ENCODE assay signal across 1 cellular context in the genomic region with DNA sequence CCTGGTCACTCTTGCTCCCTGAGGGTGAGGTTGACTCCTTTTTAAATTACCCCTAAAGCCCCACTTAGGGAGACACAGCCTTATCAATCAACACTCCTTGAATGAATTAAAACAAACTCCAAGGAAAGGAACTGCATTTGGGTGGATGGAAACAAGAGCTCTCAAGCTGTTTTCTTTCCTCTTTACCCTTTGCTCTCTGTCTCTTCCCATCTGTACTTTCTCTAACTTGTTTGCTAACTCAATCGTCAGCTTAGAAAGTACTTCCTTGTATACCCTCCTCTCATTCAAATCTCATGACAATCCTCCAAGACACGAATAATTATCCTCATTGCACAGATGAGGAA.
TF ChIP-seq lines count a peak whose summit lies in the region.

No MANE protein-coding gene starts in this region.

TF ChIP-seq in HepG2, 621 proteins besides CTCF, POLR2A, EP300 and RAD21 (continued from another document and continues in another):
- TF ChIP-seq THRA (CRISPR knock-in tag; IDR thresholded peaks at IDR 0.05; ENCODE audit: borderline replicate concordance) (no peak), PLRG1 (conservative IDR thresholded peaks at IDR 0.05) (no peak), ZNF777 (CRISPR knock-in tag; IDR thresholded peaks at IDR 0.05) (no peak), GZF1 (CRISPR knock-in tag; IDR thresholded peaks at IDR 0.05) (0 out of 2 replicates have a peak, but pooled peaks have one; percentile 16), PAX8 (CRISPR knock-in tag; IDR thresholded peaks at IDR 0.05; ENCODE audit: borderline replicate concordance) (0 out of 2 replicates have a peak, but pooled peaks have one; percentile 3), WIZ (CRISPR knock-in tag; IDR thresholded peaks at IDR 0.05) (no peak), SIX4 (CRISPR knock-in tag; IDR thresholded peaks at IDR 0.05) (no peak), PAWR (CRISPR knock-in tag; IDR thresholded peaks at IDR 0.05; ENCODE audit: borderline replicate concordance) (0 out of 2 replicates have a peak, but pooled peaks have one; percentile 5), ZNF317 (CRISPR knock-in tag; IDR thresholded peaks at IDR 0.05) (no peak), FIP1L1 (IDR thresholded peaks at IDR 0.05; ENCODE audit: borderline replicate concordance, insufficient read depth, low read depth, low read length) (no peak), ZNF326 (CRISPR knock-in tag; IDR thresholded peaks at IDR 0.05; ENCODE audit: borderline replicate concordance) (no peak; the same call in 1 of the 2 replicates), ZNF564 (CRISPR knock-in tag; IDR thresholded peaks at IDR 0.05) (0 out of 2 replicates have a peak, but pooled peaks have one; percentile 71), NR2C2 (CRISPR knock-in tag; IDR thresholded peaks at IDR 0.05; ENCODE audit: borderline replicate concordance) (no peak), ZNF605 (CRISPR knock-in tag; IDR thresholded peaks at IDR 0.05) (no peak), PHF8 (CRISPR knock-in tag; IDR thresholded peaks at IDR 0.05) (no peak), ZNF850 (CRISPR knock-in tag; conservative IDR thresholded peaks at IDR 0.05) (no peak), ZBTB3 (CRISPR knock-in tag; IDR thresholded peaks at IDR 0.05; ENCODE audit: borderline replicate concordance, low read depth) (peak; percentile 37; the same call in 1 of the 2 replicates), AKAP8 (CRISPR knock-in tag; IDR thresholded peaks at IDR 0.05) (0 out of 2 replicates have a peak, but pooled peaks have one; percentile 7), ATF1 (CRISPR knock-in tag; IDR thresholded peaks at IDR 0.05) (peak; percentile 63; the same call in 1 of the 2 replicates), ZNF784 (CRISPR knock-in tag; IDR thresholded peaks at IDR 0.05; ENCODE audit: borderline replicate concordance) (no peak), XRCC5 (optimal IDR thresholded peaks at IDR 0.05; ENCODE audit: low read length) (no peak), ZNF678 (CRISPR knock-in tag; IDR thresholded peaks at IDR 0.05) (no peak), TFDP2 (CRISPR knock-in tag; IDR thresholded peaks at IDR 0.05) (no peak), ZFP36L2 (CRISPR knock-in tag; IDR thresholded peaks at IDR 0.05) (no peak), U2AF1 (optimal IDR thresholded peaks at IDR 0.05; ENCODE audit: low read depth, low read length) (no peak), ZNF615 (CRISPR knock-in tag; IDR thresholded peaks at IDR 0.05; ENCODE audit: borderline replicate concordance) (0 out of 2 replicates have a peak, but pooled peaks have one; percentile 70), GLI4 (CRISPR knock-in tag; IDR thresholded peaks at IDR 0.05; ENCODE audit: borderline replicate concordance) (no peak), ELF3 (CRISPR knock-in tag; IDR thresholded peaks at IDR 0.05) (peak; percentile 83; the same call in 1 of the 2 replicates), JUN (CRISPR knock-in tag; IDR thresholded peaks at IDR 0.05) (no peak), ZNF572 (CRISPR knock-in tag; IDR thresholded peaks at IDR 0.05) (no peak), SETDB1 (CRISPR knock-in tag; IDR thresholded peaks at IDR 0.05; ENCODE audit: borderline replicate concordance) (no peak), CENPT (CRISPR knock-in tag; IDR thresholded peaks at IDR 0.05; ENCODE audit: low read depth) (no peak), ZNF282 (IDR thresholded peaks at IDR 0.05; ENCODE audit: partially characterized antibody) (no peak)
- TF ChIP-seq, protein P1, sequence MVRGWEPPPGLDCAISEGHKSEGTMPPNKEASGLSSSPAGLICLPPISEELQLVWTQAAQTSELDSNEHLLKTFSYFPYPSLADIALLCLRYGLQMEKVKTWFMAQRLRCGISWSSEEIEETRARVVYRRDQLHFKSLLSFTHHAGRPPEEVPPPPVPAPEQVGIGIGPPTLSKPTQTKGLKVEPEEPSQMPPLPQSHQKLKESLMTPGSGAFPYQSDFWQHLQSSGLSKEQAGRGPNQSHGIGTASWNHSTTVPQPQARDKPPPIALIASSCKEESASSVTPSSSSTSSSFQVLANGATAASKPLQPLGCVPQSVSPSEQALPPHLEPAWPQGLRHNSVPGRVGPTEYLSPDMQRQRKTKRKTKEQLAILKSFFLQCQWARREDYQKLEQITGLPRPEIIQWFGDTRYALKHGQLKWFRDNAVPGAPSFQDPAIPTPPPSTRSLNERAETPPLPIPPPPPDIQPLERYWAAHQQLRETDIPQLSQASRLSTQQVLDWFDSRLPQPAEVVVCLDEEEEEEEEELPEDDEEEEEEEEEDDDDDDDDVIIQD (CRISPR knock-in tag; IDR thresholded peaks at IDR 0.05; ENCODE audit: low read depth), result no peak
- TF ChIP-seq, protein P2, sequence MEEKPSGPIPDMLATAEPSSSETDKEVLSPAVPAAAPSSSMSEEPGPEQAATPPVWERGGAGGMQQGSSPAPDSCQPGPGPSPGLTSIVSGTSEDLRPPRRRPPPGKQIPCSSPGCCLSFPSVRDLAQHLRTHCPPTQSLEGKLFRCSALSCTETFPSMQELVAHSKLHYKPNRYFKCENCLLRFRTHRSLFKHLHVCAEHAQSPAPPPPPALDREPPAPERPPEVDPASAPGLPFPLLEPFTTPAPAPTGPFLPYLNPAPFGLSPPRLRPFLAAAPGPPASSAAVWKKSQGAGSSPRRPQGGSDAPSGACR (CRISPR knock-in tag; IDR thresholded peaks at IDR 0.05), result peak; percentile 19; the same call in 1 of the 2 replicates
- TF ChIP-seq, protein P3, sequence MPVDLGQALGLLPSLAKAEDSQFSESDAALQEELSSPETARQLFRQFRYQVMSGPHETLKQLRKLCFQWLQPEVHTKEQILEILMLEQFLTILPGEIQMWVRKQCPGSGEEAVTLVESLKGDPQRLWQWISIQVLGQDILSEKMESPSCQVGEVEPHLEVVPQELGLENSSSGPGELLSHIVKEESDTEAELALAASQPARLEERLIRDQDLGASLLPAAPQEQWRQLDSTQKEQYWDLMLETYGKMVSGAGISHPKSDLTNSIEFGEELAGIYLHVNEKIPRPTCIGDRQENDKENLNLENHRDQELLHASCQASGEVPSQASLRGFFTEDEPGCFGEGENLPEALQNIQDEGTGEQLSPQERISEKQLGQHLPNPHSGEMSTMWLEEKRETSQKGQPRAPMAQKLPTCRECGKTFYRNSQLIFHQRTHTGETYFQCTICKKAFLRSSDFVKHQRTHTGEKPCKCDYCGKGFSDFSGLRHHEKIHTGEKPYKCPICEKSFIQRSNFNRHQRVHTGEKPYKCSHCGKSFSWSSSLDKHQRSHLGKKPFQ (CRISPR knock-in tag; IDR thresholded peaks at IDR 0.05; ENCODE audit: insufficient replicate concordance), result peak; percentile 16
- TF ChIP-seq, protein P4, sequence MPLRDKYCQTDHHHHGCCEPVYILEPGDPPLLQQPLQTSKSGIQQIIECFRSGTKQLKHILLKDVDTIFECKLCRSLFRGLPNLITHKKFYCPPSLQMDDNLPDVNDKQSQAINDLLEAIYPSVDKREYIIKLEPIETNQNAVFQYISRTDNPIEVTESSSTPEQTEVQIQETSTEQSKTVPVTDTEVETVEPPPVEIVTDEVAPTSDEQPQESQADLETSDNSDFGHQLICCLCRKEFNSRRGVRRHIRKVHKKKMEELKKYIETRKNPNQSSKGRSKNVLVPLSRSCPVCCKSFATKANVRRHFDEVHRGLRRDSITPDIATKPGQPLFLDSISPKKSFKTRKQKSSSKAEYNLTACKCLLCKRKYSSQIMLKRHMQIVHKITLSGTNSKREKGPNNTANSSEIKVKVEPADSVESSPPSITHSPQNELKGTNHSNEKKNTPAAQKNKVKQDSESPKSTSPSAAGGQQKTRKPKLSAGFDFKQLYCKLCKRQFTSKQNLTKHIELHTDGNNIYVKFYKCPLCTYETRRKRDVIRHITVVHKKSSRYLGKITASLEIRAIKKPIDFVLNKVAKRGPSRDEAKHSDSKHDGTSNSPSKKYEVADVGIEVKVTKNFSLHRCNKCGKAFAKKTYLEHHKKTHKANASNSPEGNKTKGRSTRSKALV (CRISPR knock-in tag; IDR thresholded peaks at IDR 0.05), result no peak
- TF ChIP-seq, protein P5, sequence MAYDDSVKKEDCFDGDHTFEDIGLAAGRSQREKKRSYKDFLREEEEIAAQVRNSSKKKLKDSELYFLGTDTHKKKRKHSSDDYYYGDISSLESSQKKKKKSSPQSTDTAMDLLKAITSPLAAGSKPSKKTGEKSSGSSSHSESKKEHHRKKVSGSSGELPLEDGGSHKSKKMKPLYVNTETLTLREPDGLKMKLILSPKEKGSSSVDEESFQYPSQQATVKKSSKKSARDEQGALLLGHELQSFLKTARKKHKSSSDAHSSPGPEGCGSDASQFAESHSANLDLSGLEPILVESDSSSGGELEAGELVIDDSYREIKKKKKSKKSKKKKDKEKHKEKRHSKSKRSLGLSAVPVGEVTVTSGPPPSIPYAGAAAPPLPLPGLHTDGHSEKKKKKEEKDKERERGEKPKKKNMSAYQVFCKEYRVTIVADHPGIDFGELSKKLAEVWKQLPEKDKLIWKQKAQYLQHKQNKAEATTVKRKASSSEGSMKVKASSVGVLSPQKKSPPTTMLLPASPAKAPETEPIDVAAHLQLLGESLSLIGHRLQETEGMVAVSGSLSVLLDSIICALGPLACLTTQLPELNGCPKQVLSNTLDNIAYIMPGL (CRISPR knock-in tag; IDR thresholded peaks at IDR 0.05; ENCODE audit: borderline replicate concordance in 1 of 2, low read depth in 1 of 2), result no peak
- TF ChIP-seq, protein P6, sequence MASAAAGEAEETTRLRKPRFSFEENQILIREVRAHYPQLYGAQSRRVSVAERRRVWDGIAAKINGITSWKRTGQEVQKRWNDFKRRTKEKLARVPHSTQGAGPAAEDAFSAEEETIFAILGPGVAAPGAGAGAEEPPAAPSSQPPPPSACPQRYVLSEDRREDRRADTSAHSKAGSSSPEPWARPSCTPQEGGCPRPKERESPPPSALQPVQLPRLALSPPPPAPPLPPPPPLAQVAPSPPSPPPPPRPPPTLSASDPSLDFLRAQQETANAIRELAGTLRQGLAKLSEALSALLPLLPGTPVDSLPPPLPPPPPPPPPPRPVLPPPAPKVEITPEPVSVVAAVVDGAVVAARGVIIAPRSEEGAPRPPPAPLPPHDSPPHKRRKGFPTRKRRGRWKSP (CRISPR knock-in tag; IDR thresholded peaks at IDR 0.05), result 0 out of 2 replicates have a peak, but pooled peaks have one; percentile 42
- TF ChIP-seq, protein P7, sequence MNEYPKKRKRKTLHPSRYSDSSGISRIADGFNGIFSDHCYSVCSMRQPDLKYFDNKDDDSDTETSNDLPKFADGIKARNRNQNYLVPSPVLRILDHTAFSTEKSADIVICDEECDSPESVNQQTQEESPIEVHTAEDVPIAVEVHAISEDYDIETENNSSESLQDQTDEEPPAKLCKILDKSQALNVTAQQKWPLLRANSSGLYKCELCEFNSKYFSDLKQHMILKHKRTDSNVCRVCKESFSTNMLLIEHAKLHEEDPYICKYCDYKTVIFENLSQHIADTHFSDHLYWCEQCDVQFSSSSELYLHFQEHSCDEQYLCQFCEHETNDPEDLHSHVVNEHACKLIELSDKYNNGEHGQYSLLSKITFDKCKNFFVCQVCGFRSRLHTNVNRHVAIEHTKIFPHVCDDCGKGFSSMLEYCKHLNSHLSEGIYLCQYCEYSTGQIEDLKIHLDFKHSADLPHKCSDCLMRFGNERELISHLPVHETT (CRISPR knock-in tag; conservative IDR thresholded peaks at IDR 0.05), result no peak
- TF ChIP-seq, protein P8, sequence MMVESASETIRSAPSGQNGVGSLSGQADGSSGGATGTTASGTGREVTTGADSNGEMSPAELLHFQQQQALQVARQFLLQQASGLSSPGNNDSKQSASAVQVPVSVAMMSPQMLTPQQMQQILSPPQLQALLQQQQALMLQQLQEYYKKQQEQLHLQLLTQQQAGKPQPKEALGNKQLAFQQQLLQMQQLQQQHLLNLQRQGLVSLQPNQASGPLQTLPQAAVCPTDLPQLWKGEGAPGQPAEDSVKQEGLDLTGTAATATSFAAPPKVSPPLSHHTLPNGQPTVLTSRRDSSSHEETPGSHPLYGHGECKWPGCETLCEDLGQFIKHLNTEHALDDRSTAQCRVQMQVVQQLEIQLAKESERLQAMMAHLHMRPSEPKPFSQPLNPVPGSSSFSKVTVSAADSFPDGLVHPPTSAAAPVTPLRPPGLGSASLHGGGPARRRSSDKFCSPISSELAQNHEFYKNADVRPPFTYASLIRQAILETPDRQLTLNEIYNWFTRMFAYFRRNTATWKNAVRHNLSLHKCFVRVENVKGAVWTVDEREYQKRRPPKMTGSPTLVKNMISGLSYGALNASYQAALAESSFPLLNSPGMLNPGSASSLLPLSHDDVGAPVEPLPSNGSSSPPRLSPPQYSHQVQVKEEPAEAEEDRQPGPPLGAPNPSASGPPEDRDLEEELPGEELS (CRISPR knock-in tag; IDR thresholded peaks at IDR 0.05), result no peak
- TF ChIP-seq, protein P9, sequence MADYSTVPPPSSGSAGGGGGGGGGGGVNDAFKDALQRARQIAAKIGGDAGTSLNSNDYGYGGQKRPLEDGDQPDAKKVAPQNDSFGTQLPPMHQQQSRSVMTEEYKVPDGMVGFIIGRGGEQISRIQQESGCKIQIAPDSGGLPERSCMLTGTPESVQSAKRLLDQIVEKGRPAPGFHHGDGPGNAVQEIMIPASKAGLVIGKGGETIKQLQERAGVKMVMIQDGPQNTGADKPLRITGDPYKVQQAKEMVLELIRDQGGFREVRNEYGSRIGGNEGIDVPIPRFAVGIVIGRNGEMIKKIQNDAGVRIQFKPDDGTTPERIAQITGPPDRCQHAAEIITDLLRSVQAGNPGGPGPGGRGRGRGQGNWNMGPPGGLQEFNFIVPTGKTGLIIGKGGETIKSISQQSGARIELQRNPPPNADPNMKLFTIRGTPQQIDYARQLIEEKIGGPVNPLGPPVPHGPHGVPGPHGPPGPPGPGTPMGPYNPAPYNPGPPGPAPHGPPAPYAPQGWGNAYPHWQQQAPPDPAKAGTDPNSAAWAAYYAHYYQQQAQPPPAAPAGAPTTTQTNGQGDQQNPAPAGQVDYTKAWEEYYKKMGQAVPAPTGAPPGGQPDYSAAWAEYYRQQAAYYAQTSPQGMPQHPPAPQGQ (CRISPR knock-in tag; IDR thresholded peaks at IDR 0.05; ENCODE audit: borderline replicate concordance), result no peak
